Comparison of ENCODE assay signal across 8 cellular contexts in the genomic region with DNA sequence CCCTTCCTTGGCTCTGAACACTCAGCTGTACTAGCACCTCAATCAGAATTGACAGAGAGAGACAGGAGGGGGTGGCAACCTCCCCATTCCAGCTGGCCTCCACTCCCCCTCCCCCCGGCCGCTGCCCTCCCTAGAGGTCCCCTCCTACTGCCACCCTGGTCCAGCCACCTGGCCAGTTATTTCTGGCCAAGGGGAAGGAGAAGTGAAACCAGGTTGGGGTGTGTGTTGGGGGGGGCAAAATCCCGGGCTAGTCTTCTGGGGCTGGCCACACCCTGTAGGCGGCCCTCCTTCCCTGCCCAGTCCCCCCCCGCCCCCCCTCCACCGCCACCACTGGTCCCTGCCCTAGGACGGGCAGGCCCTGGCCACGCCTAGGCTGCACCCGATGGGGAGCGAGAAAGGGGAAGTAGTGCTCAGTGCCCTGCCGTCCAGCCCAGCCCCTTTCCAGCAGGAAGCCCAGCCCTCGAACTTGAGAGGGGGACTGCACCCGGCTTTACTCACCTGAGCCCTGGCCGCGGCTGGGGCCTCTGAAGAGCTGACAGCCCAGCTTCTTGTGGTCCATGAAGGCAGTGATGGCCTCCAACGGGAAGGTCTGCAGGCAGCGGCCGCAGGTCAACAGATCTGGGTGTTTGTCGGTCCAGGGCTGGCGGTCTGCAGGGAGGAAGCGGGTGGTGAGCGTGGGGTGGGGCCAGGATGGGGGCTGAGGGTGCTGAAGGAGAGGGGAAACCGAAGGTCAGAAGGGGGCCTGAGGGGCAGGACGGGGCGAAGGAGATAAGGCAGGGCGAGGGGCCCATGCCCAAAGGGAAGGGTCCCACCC. TPM values are rescaled to one million over a fixed set of nuclear protein-coding genes. Genes with fewer than 3 reads are reported as not detected.
A peak's percentile ranks its signal among the peaks of the same experiment; 100 is the strongest.
DNase-seq lines count a peak whose midpoint lies in the region; ATAC-seq and TF ChIP-seq lines count a peak whose summit lies in the region.

No MANE protein-coding gene starts in this region.

- no peak for TF ChIP-seq CTCF in coronary artery (IDR thresholded peaks at IDR 0.05)
- no peak for TF ChIP-seq CTCF in left lung (IDR thresholded peaks at IDR 0.05)

- peaks cover 27 to 39% of the 10 kb centered on the region in 2 donors for H3K36me3 Mint-ChIP-seq in stimulated activated naive B cell treated with anti-CD40 and anti-IgM and Interleukin-4, amounts not matched to agents 10 μg/mL and 1 μg/mL and 100 μg/mL, for 72 hours

- peak overlapping the region; percentile 74 for H3K4me3 ChIP-seq in coronary artery
- peak overlapping the region; percentile 43 to 85 for H3K4me3 ChIP-seq in left lung

- DNase-seq in NCI-H2081 (lab: John Stamatoyannopoulos, UW) (peak; percentile 35 to 62), NCI-H2081 treated with DMSO at 0.1 percent for 48 hours (lab: John Stamatoyannopoulos, UW) (no peak), HuH-7.5 (ENCODE audit: low spot score) (peak; percentile 88), SW480 (ENCODE audit: low spot score) (peak; percentile 91), coronary artery (ENCODE audit: low spot score) (peak; percentile 84), left lung (peak; percentile 95 to 99)
- DNase-seq in stimulated activated naive B cell treated with anti-CD40 and anti-IgM and Interleukin-4, amounts not matched to agents 10 μg/mL and 1 μg/mL and 100 μg/mL, for 72 hours: peak; percentile 84

- H3K27ac ChIP-seq in coronary artery (peak overlapping the region in 1 of 2 donors; percentile 83), left lung (peak overlapping the region; percentile 33 to 93)

- ATAC-seq in GM21723 (IDR thresholded peaks at IDR 0.05; ENCODE audit: unreplicated experiment): peak; percentile 57
- ATAC-seq in left lung: peak; percentile 84
- ATAC-seq in stimulated activated naive B cell treated with anti-CD40 and anti-IgM and Interleukin-4, amounts not matched to agents 10 μg/mL and 1 μg/mL and 100 μg/mL, for 72 hours (replicated peaks): peak; percentile 71 to 79

- H3K4me3 Mint-ChIP-seq in stimulated activated naive B cell treated with anti-CD40 and anti-IgM and Interleukin-4, amounts not matched to agents 10 μg/mL and 1 μg/mL and 100 μg/mL, for 72 hours: peak overlapping the region; percentile 96 to 97

- peaks cover 15 to 46% of the 10 kb centered on the region in 2 donors for H3K4me1 ChIP-seq in left lung

- H3K9me3 ChIP-seq in left lung: no peaks in the 10 kb centered on the region

- peaks cover 0 to 21% of the 10 kb centered on the region in 2 donors for H3K36me3 ChIP-seq in left lung

- H3K4me1 Mint-ChIP-seq in stimulated activated naive B cell treated with anti-CD40 and anti-IgM and Interleukin-4, amounts not matched to agents 10 μg/mL and 1 μg/mL and 100 μg/mL, for 72 hours: peaks cover 24 to 60% of the 10 kb centered on the region in 2 donors

- intact Hi-C loops in left lung (cut with DNase I): no loop called here

- no peaks in the 10 kb centered on the region for H3K27me3 Mint-ChIP-seq in stimulated activated naive B cell treated with anti-CD40 and anti-IgM and Interleukin-4, amounts not matched to agents 10 μg/mL and 1 μg/mL and 100 μg/mL, for 72 hours

- no peaks in the 10 kb centered on the region for H3K27me3 ChIP-seq in left lung

- H3K27ac Mint-ChIP-seq in stimulated activated naive B cell treated with anti-CD40 and anti-IgM and Interleukin-4, amounts not matched to agents 10 μg/mL and 1 μg/mL and 100 μg/mL, for 72 hours: peak overlapping the region; percentile 96

- H3K9me3 Mint-ChIP-seq in stimulated activated naive B cell treated with anti-CD40 and anti-IgM and Interleukin-4, amounts not matched to agents 10 μg/mL and 1 μg/mL and 100 μg/mL, for 72 hours: no peaks in the 10 kb centered on the region

RNA-seq across cellular contexts. Expression of a gene that starts 0.9 kb away (rescaled TPM):
- total RNA-seq in left lung: 1 to 10 TPM; 1.4 to 2.0 TPM

RNA-seq across cellular contexts. Expression of a gene that starts 3.6 kb away (rescaled TPM):
- 10 to 100 TPM; 20.9 to 24.0 TPM for total RNA-seq in left lung

RNA-seq across cellular contexts. Expression of a gene that starts 17.6 kb away (rescaled TPM):
- 10 to 100 TPM; 26.8 to 29.8 TPM for total RNA-seq in left lung

RNA-seq across cellular contexts. Expression of a gene that starts 36.6 kb away (rescaled TPM):
- 10 to 100 TPM; 62.9 to 77.5 TPM for total RNA-seq in left lung
